ENCODE assay signal across 9 cellular contexts in genomic region chr1:226223157-226223785, GRCh38. TPM values are rescaled to one million over a fixed set of nuclear protein-coding genes. Genes with fewer than 3 reads are reported as not detected.
A peak's percentile ranks its signal among the peaks of the same experiment; 100 is the strongest.
DNase-seq lines count a peak whose midpoint lies in the region; ATAC-seq and TF ChIP-seq lines count a peak whose summit lies in the region.
"Had no signal": no experiment of that assay in that cellular context is flagged by ENCODE, and none has a peak within 500 bp of the region (broad histone marks: within the 10 kb centered on the region; RNA-seq: fewer than 3 reads in every experiment).

TSS of gene MIXL1 (plus strand) at chr1:226223664. CDS start at chr1:226223682, 18 bp downstream.

- no peaks in the 10 kb centered on the region for H3K36me3 Mint-ChIP-seq in IgD-negative memory B cell
- peaks cover 5% of the 10 kb centered on the region for H3K36me3 Mint-ChIP-seq in effector memory CD8-positive, alpha-beta T cell (ENCODE audit: insufficient read depth)

- no peak within 1 kb of the TSS for H2BK12ac ChIP-seq in neuronal stem cell (ENCODE audit: low read length)

- ATAC-seq in GM21381 (IDR thresholded peaks at IDR 0.05; ENCODE audit: unreplicated experiment) = peak; percentile 31
- peak; percentile 46 for ATAC-seq in effector memory CD8-positive, alpha-beta T cell (replicated peaks)

- no peak within 1 kb of the TSS for H3K27ac ChIP-seq in neuronal stem cell (replicated peaks; ENCODE audit: low read length)
- H3K27ac ChIP-seq: VCaP had no signal

- POLR2A ChIA-PET in GM10248 (lab: Yijun Ruan, JAX) = interaction anchor here (0.7 kb wide), 1 partner anchor 25 kb away, joined by 3 read pairs; no protein-coding TSS in a partner anchor

- H3K79me1 ChIP-seq in neuronal stem cell (ENCODE audit: low read depth, low read length) = no peaks in the 10 kb centered on the region

- H4K91ac ChIP-seq in neuronal stem cell (ENCODE audit: low read depth, low read length, poor library complexity) = no peak within 1 kb of the TSS

- no CpG with 5 or more reads among the region's 62 CpGs for WGBS in neuronal stem cell (ENCODE audit: extremely low coverage in 2 of 2, insufficient read length in 2 of 2, insufficient replicate concordance in 1 of 2), 2 donors

- peak within 1 kb of the TSS; percentile 86 for H3K9ac ChIP-seq in neuronal stem cell (ENCODE audit: low read depth, low read length, poor library complexity)

- CTCF ChIA-PET in GM10248 (lab: Yijun Ruan, JAX) = interaction anchor here (0.7 to 2.7 kb wide), 6 partner anchors 13 to 98 kb away, joined by 3 to 12 read pairs (median 4); no protein-coding TSS in a partner anchor

- peak within 1 kb of the TSS; percentile 58 for H2BK15ac ChIP-seq in neuronal stem cell (ENCODE audit: low read length)

- peak within 1 kb of the TSS; percentile 48 for H4K8ac ChIP-seq in neuronal stem cell (ENCODE audit: low read depth, low read length)

- H3K23ac ChIP-seq in neuronal stem cell (ENCODE audit: low read depth, low read length, poor library complexity) = peak within 1 kb of the TSS; percentile 100

- peak within 1 kb of the TSS; percentile 94 for H3K18ac ChIP-seq in neuronal stem cell (ENCODE audit: low read length)

- TF ChIP-seq CTCF in GM10248 (IDR thresholded peaks at IDR 0.05; ENCODE audit: control extremely low read depth, extremely low read depth, low read depth, missing control alignments) = no peak

- H2AK5ac ChIP-seq in neuronal stem cell (ENCODE audit: low read depth, low read length) = no peak within 1 kb of the TSS

- peak within 1 kb of the TSS; percentile 59 to 93 for H3K4me3 ChIP-seq in neuronal stem cell (ENCODE audit: low read length in 2 of 2)

- no peak within 1 kb of the TSS for H3K4ac ChIP-seq in neuronal stem cell (ENCODE audit: low read length)

- peak within 1 kb of the TSS in 2 of 3 donors; percentile 42 to 78 for H3K27ac Mint-ChIP-seq in IgD-negative memory B cell
- no peak within 1 kb of the TSS for H3K27ac Mint-ChIP-seq in effector memory CD8-positive, alpha-beta T cell

- H2BK120ac ChIP-seq in neuronal stem cell (ENCODE audit: low read depth, low read length) = peak within 1 kb of the TSS; percentile 81

- H3K27me3 Mint-ChIP-seq in IgD-negative memory B cell = no peaks in the 10 kb centered on the region
- peaks cover 26 to 48% of the 10 kb centered on the region in 2 donors for H3K27me3 Mint-ChIP-seq in effector memory CD8-positive, alpha-beta T cell

- H2BK5ac ChIP-seq in neuronal stem cell (ENCODE audit: low read length) = no peak within 1 kb of the TSS

- H3K4me2 ChIP-seq in neuronal stem cell (ENCODE audit: insufficient read depth, low read length, poor library complexity, severe bottlenecking) = peak within 1 kb of the TSS; percentile 93

- H3K9me3 Mint-ChIP-seq in IgD-negative memory B cell = no peaks in the 10 kb centered on the region
- no peaks in the 10 kb centered on the region for H3K9me3 Mint-ChIP-seq in effector memory CD8-positive, alpha-beta T cell

- H2AFZ ChIP-seq in neuronal stem cell (ENCODE audit: low read length) = peak within 1 kb of the TSS; percentile 100

- peaks cover 0 to 38% (median 21%) of the 10 kb centered on the region in 3 experiments for H3K27me3 ChIP-seq in neuronal stem cell (ENCODE audit: control insufficient read depth in 3 of 3, insufficient read depth in 3 of 3, low read depth in 1 of 3, low read length in 3 of 3)

- peak within 1 kb of the TSS; percentile 82 for H3K14ac ChIP-seq in neuronal stem cell (ENCODE audit: low read length)

- DNase-seq in GM10248 (ENCODE audit: extremely low spot score) (peak; percentile 45), neuronal stem cell (ENCODE audit: low spot score) (no peak), MV-4-11 (lab: John Stamatoyannopoulos, UW) (no peak)
- no peak for DNase-seq in effector memory CD8-positive, alpha-beta T cell
- DNase-seq in effector CD8-positive, alpha-beta T cell (lab: John Stamatoyannopoulos, UW) = no peak
- no peak for DNase-seq in effector CD4-positive, alpha-beta T cell

- H3K36me3 ChIP-seq in neuronal stem cell (replicated peaks in 1 of 2; ENCODE audit: control insufficient read depth in 2 of 2, insufficient read depth in 2 of 2, low read length in 2 of 2) = no peaks in the 10 kb centered on the region

- H3K4me1 ChIP-seq in neuronal stem cell (ENCODE audit: control insufficient read depth in 2 of 2, insufficient read depth in 1 of 2, low read depth in 1 of 2, low read length in 2 of 2) = peaks cover 0 to 2% of the 10 kb centered on the region in 2 donors

- H3K4me3 Mint-ChIP-seq in IgD-negative memory B cell = peak within 1 kb of the TSS; percentile 89 to 96 (median 92)
- H3K4me3 Mint-ChIP-seq in effector memory CD8-positive, alpha-beta T cell = peak within 1 kb of the TSS; percentile 71 to 80

- H3K4me1 Mint-ChIP-seq in IgD-negative memory B cell = peaks cover 7 to 14% (median 10%) of the 10 kb centered on the region in 3 donors
- peaks cover 0 to 1% of the 10 kb centered on the region in 2 donors for H3K4me1 Mint-ChIP-seq in effector memory CD8-positive, alpha-beta T cell (ENCODE audit: low read depth in 2 of 2)

- no peaks in the 10 kb centered on the region for H3K9me3 ChIP-seq in neuronal stem cell (replicated peaks in 1 of 2; ENCODE audit: control insufficient read depth in 2 of 2, insufficient read depth in 1 of 2, low read depth in 1 of 2, low read length in 2 of 2)

RNA-seq across cellular contexts. Expression of gene MIXL1, which starts in this region (rescaled TPM):
- 1.6 TPM for polyA plus RNA-seq in IgD-negative memory B cell
- 0.13 TPM for polyA plus RNA-seq in neuronal stem cell (2013, experiment 1 of 2)
- polyA plus RNA-seq in neuronal stem cell (2013, experiment 2 of 2) = 0.17 TPM

Comparison
In these comparisons a context has a peak if more than half of its experiments do, and no peak if none do; other contexts are left out.
1. H3K27ac Mint-ChIP-seq: peak in IgD-negative memory B cell (2 of 3); none in effector memory CD8-positive, alpha-beta T cell (0 of 2).